Comparison of ENCODE assay signal across 20 cellular contexts in genomic region chr5:132751971-132752580, GRCh38. TPM values are rescaled to one million over a fixed set of nuclear protein-coding genes. Genes with fewer than 3 reads are reported as not detected.
DNase-seq lines count a peak whose midpoint lies in the region; ATAC-seq and TF ChIP-seq lines count a peak whose summit lies in the region.
"Had no signal": no experiment of that assay in that cellular context is flagged by ENCODE, and none has a peak within 500 bp of the region (broad histone marks: within the 10 kb centered on the region; RNA-seq: fewer than 3 reads in every experiment).

No MANE protein-coding gene starts in this region.

- peaks cover 43% of the 10 kb centered on the region for H3K4me1 Mint-ChIP-seq in activated CD8-positive, alpha-beta T cell treated with anti-CD3 and anti-CD28 coated beads for 36 hours (ENCODE audit: low read depth)
- peaks cover 45% of the 10 kb centered on the region for H3K4me1 Mint-ChIP-seq in activated CD8-positive, alpha-beta T cell treated with anti-CD3 and anti-CD28 coated beads, Interleukin-2, amount 10 ng/mL, durations not matched to agents 7 days and 5 days (ENCODE audit: low read depth)
- H3K4me1 Mint-ChIP-seq in activated naive CD8-positive, alpha-beta T cell (ENCODE audit: low read depth), result peaks cover 27% of the 10 kb centered on the region

- intact Hi-C loops in activated CD8-positive, alpha-beta T cell treated with anti-CD3 and anti-CD28 coated beads for 36 hours (cut with micrococcal nuclease), result no loop called here

- peaks cover 20% of the 10 kb centered on the region for H3K36me3 Mint-ChIP-seq in activated CD8-positive, alpha-beta T cell treated with anti-CD3 and anti-CD28 coated beads for 36 hours (ENCODE audit: low read depth)
- H3K36me3 Mint-ChIP-seq in activated CD8-positive, alpha-beta T cell treated with anti-CD3 and anti-CD28 coated beads, Interleukin-2, amount 10 ng/mL, durations not matched to agents 7 days and 5 days (ENCODE audit: low read depth), result peaks cover 11% of the 10 kb centered on the region
- peaks cover 11% of the 10 kb centered on the region for H3K36me3 Mint-ChIP-seq in activated naive CD8-positive, alpha-beta T cell
- H3K36me3 Mint-ChIP-seq: activated naive CD4-positive, alpha-beta T cell treated with anti-CD3 and anti-CD28 coated beads, Interleukin-2, amount 50 U/mL, for 72 hours had no signal

- CTCF ChIA-PET in activated CD8-positive, alpha-beta T cell treated with anti-CD3 and anti-CD28 coated beads for 36 hours (lab: Charles Lee), result interaction anchor here (1.3 to 6.4 kb wide), 3 partner anchors 55 to 77 kb away, joined by 3 to 39 read pairs (median 4); no protein-coding TSS in a partner anchor
- CTCF ChIA-PET in activated CD8-positive, alpha-beta T cell treated with anti-CD3 and anti-CD28 coated beads, Interleukin-2, amount 10 ng/mL, durations not matched to agents 7 days and 5 days (lab: Charles Lee), result interaction anchor here (1.5 to 3.0 kb wide), 3 partner anchors 14 to 68 kb away, joined by 4 to 19 read pairs (median 7); partner anchors contain the start of gene KIF3A

- no peaks in the 10 kb centered on the region for H3K27me3 Mint-ChIP-seq in activated CD8-positive, alpha-beta T cell treated with anti-CD3 and anti-CD28 coated beads for 36 hours
- no peaks in the 10 kb centered on the region for H3K27me3 Mint-ChIP-seq in activated CD8-positive, alpha-beta T cell treated with anti-CD3 and anti-CD28 coated beads, Interleukin-2, amount 10 ng/mL, durations not matched to agents 7 days and 5 days (ENCODE audit: low read depth)
- H3K27me3 Mint-ChIP-seq in activated naive CD8-positive, alpha-beta T cell, result no peaks in the 10 kb centered on the region

- H3K27ac Mint-ChIP-seq in activated CD8-positive, alpha-beta T cell treated with anti-CD3 and anti-CD28 coated beads for 36 hours, result peak overlapping the region; percentile 73
- H3K27ac Mint-ChIP-seq in activated CD8-positive, alpha-beta T cell treated with anti-CD3 and anti-CD28 coated beads, Interleukin-2, amount 10 ng/mL, durations not matched to agents 7 days and 5 days, result no peak overlapping the region
- peak overlapping the region; percentile 54 for H3K27ac Mint-ChIP-seq in activated naive CD8-positive, alpha-beta T cell
- H3K27ac Mint-ChIP-seq: nephron had no signal

- POLR2A ChIA-PET in activated CD8-positive, alpha-beta T cell treated with anti-CD3 and anti-CD28 coated beads for 36 hours (lab: Charles Lee), result interaction anchor here (0.8 to 1.0 kb wide), 2 partner anchors 207 to 225 kb away, joined by 4 read pairs; no protein-coding TSS in a partner anchor
- POLR2A ChIA-PET in activated CD8-positive, alpha-beta T cell treated with anti-CD3 and anti-CD28 coated beads, Interleukin-2, amount 10 ng/mL, durations not matched to agents 7 days and 5 days (lab: Charles Lee), result interaction anchor here (0.9 kb wide), 1 partner anchor 263 kb away, joined by 3 read pairs; no protein-coding TSS in a partner anchor

- no peaks in the 10 kb centered on the region for H3K9me3 Mint-ChIP-seq in activated CD8-positive, alpha-beta T cell treated with anti-CD3 and anti-CD28 coated beads for 36 hours
- H3K9me3 Mint-ChIP-seq in activated CD8-positive, alpha-beta T cell treated with anti-CD3 and anti-CD28 coated beads, Interleukin-2, amount 10 ng/mL, durations not matched to agents 7 days and 5 days (ENCODE audit: insufficient read depth), result no peaks in the 10 kb centered on the region
- no peaks in the 10 kb centered on the region for H3K9me3 Mint-ChIP-seq in activated naive CD8-positive, alpha-beta T cell (ENCODE audit: low read depth)
- H3K9me3 Mint-ChIP-seq: activated naive CD4-positive, alpha-beta T cell treated with anti-CD3 and anti-CD28 coated beads, Interleukin-2, amount 50 U/mL, for 72 hours; nephron had no signal

- H3K4me3 Mint-ChIP-seq in activated CD8-positive, alpha-beta T cell treated with anti-CD3 and anti-CD28 coated beads for 36 hours, result no peak overlapping the region
- H3K4me3 Mint-ChIP-seq in activated CD8-positive, alpha-beta T cell treated with anti-CD3 and anti-CD28 coated beads, Interleukin-2, amount 10 ng/mL, durations not matched to agents 7 days and 5 days, result no peak overlapping the region
- no peak overlapping the region for H3K4me3 Mint-ChIP-seq in activated naive CD8-positive, alpha-beta T cell
- H3K4me3 Mint-ChIP-seq: nephron had no signal

- TF ChIP-seq CTCF in activated CD8-positive, alpha-beta T cell treated with anti-CD3 and anti-CD28 coated beads for 36 hours (IDR thresholded peaks at IDR 0.05), result no peak

- no peak for DNase-seq in activated CD8-positive, alpha-beta T cell treated with anti-CD3 and anti-CD28 coated beads for 36 hours
- no peak for DNase-seq in activated CD8-positive, alpha-beta T cell treated with anti-CD3 and anti-CD28 coated beads, Interleukin-2, amount 10 ng/mL, durations not matched to agents 7 days and 5 days
- DNase-seq in D341Med (ENCODE audit: low spot score) (peak; percentile 3), SK-N-DZ (ENCODE audit: low spot score) (no peak)
- DNase-seq in stimulated activated CD8-positive, alpha-beta memory T cell treated with anti-CD3 and anti-CD28 coated beads, Interleukin-4, amount 100 ng/mL, for 48 hours, result peak; percentile 24
- DNase-seq: ACHN; activated CD4-positive, alpha-beta T cell treated with anti-CD3 and anti-CD28 coated beads for 1 hour; colonic mucosa; NCI-H1417; NCI-H510A treated with DMSO at 0.1 percent for 48 hours; stimulated activated CD4-positive, alpha-beta T cell treated with anti-CD3 and anti-CD28 coated beads, Interleukin-4, amount 100 ng/mL, for 4 hours had no signal

- ATAC-seq in activated CD8-positive, alpha-beta T cell treated with anti-CD3 and anti-CD28 coated beads for 36 hours, result no peak
- no peak for ATAC-seq in activated CD8-positive, alpha-beta T cell treated with anti-CD3 and anti-CD28 coated beads, Interleukin-2, amount 10 ng/mL, durations not matched to agents 7 days and 5 days
- ATAC-seq in HG03460 (IDR thresholded peaks at IDR 0.05; ENCODE audit: unreplicated experiment), result no peak
- ATAC-seq in GM21723 (IDR thresholded peaks at IDR 0.05; ENCODE audit: unreplicated experiment), result no peak
- ATAC-seq: body of pancreas had no signal

RNA-seq across cellular contexts. Expression of gene CCNI2, which starts 4.8 kb away (rescaled TPM):
- total RNA-seq in activated CD8-positive, alpha-beta T cell treated with anti-CD3 and anti-CD28 coated beads for 36 hours, result 10 to 100 TPM in 1 of 2 experiments, 1 to 10 TPM in 1; 8.7 to 10.0 TPM
- total RNA-seq in activated CD8-positive, alpha-beta T cell treated with anti-CD3 and anti-CD28 coated beads, Interleukin-2, amount 10 ng/mL, durations not matched to agents 7 days and 5 days, result 1 to 10 TPM; 8.3 to 9.5 TPM
- not detected in 2 replicates for polyA plus RNA-seq in SK-N-DZ (2014; cell fraction: cytosol; rRNA removed)
- polyA plus RNA-seq in SK-N-DZ (2014; cell fraction: nucleus; rRNA removed), result 0.13 TPM in 1 of 2 replicates, not detected in the other
- total RNA-seq: GM23248, M059J, vagina had no signal

RNA-seq across cellular contexts. Expression of gene KIF3A, which starts 14.7 kb away (rescaled TPM):
- 10 to 100 TPM; 16.4 to 17.0 TPM for total RNA-seq in activated CD8-positive, alpha-beta T cell treated with anti-CD3 and anti-CD28 coated beads for 36 hours
- 10 to 100 TPM; 14.0 to 15.7 TPM for total RNA-seq in activated CD8-positive, alpha-beta T cell treated with anti-CD3 and anti-CD28 coated beads, Interleukin-2, amount 10 ng/mL, durations not matched to agents 7 days and 5 days
- polyA plus RNA-seq in SK-N-DZ (2014; cell fraction: cytosol; rRNA removed), result 13.8 and 15.9 TPM in 2 replicates
- polyA plus RNA-seq in SK-N-DZ (2014; cell fraction: nucleus; rRNA removed), result 14.9 and 18.4 TPM in 2 replicates

RNA-seq across cellular contexts. Expression of gene SEPTIN8, which starts 25.0 kb away (rescaled TPM):
- 10 to 100 TPM; 25.2 to 27.1 TPM for total RNA-seq in activated CD8-positive, alpha-beta T cell treated with anti-CD3 and anti-CD28 coated beads for 36 hours
- 10 to 100 TPM; 35.1 to 35.3 TPM for total RNA-seq in activated CD8-positive, alpha-beta T cell treated with anti-CD3 and anti-CD28 coated beads, Interleukin-2, amount 10 ng/mL, durations not matched to agents 7 days and 5 days
- 32.3 and 32.6 TPM in 2 replicates for polyA plus RNA-seq in SK-N-DZ (2014; cell fraction: cytosol; rRNA removed)
- polyA plus RNA-seq in SK-N-DZ (2014; cell fraction: nucleus; rRNA removed), result 84.5 and 109 TPM in 2 replicates

Comparison
In these comparisons a context has a peak if more than half of its experiments do, and no peak if none do; other contexts are left out.
1. DNase-seq: peak in D341Med (single experiment) and stimulated activated CD8-positive, alpha-beta memory T cell treated with anti-CD3 and anti-CD28 coated beads, Interleukin-4, amount 100 ng/mL, for 48 hours (single experiment); none in activated CD8-positive, alpha-beta T cell treated with anti-CD3 and anti-CD28 coated beads for 36 hours (single experiment), activated CD8-positive, alpha-beta T cell treated with anti-CD3 and anti-CD28 coated beads, Interleukin-2, amount 10 ng/mL, durations not matched to agents 7 days and 5 days (single experiment) and SK-N-DZ (single experiment).